ENCODE assay signal across 36 cellular contexts in genomic region chr15:38193496-38193895, GRCh38. TPM values are rescaled to one million over a fixed set of nuclear protein-coding genes. Genes with fewer than 3 reads are reported as not detected.
DNase-seq lines count a peak whose midpoint lies in the region; ATAC-seq, FAIRE-seq and TF ChIP-seq lines count a peak whose summit lies in the region.
"Had no signal": no experiment of that assay in that cellular context is flagged by ENCODE, and none has a peak within 500 bp of the region (broad histone marks: within the 10 kb centered on the region; RNA-seq: fewer than 3 reads in every experiment).

No MANE protein-coding gene starts in this region.

- H2AK5ac ChIP-seq in mesenchymal stem cell (ENCODE audit: low read length, severe bottlenecking): no peak overlapping the region

- H3K23ac ChIP-seq in mesenchymal stem cell (ENCODE audit: low read length in 2 of 2): no peak overlapping the region

- H2BK5ac ChIP-seq in mesenchymal stem cell (ENCODE audit: low read depth, low read length, poor library complexity, severe bottlenecking): no peak overlapping the region

- no peak overlapping the region for H2BK120ac ChIP-seq in mesenchymal stem cell (ENCODE audit: low read depth, low read length)

- no peak overlapping the region for H2AFZ ChIP-seq in GM23248
- no peak overlapping the region for H2AFZ ChIP-seq in endothelial cell of umbilical vein (ENCODE audit: low read depth, low read length)
- no peak overlapping the region for H2AFZ ChIP-seq in mesenchymal stem cell (ENCODE audit: low read depth, low read length)
- H2AFZ ChIP-seq: GM23338, hepatocyte, PC-9 had no signal

- CTCF ChIA-PET in endothelial cell of umbilical vein (lab: Charles Lee): no interaction called here

- H3K36me3 ChIP-seq in GM23248 (ENCODE audit: low read depth): no peaks in the 10 kb centered on the region
- no peaks in the 10 kb centered on the region for H3K36me3 ChIP-seq in endothelial cell of umbilical vein (ENCODE audit: control insufficient read depth in 2 of 2, extremely low read depth in 1 of 2, insufficient read depth in 2 of 2, low read length in 2 of 2)
- no peaks in the 10 kb centered on the region for H3K36me3 ChIP-seq in mesenchymal stem cell (ENCODE audit: control insufficient read depth in 1 of 2, insufficient read depth in 2 of 2, low read depth in 1 of 2, low read length in 2 of 2)
- H3K36me3 ChIP-seq in upper lobe of left lung: no peaks in the 10 kb centered on the region
- H3K36me3 ChIP-seq: adrenal gland, breast epithelium, colonic mucosa, gastrocnemius medialis had no signal

- H3K27ac ChIP-seq in GM23248 (no peak overlapping the region), endothelial cell of umbilical vein (ENCODE audit: insufficient read depth, low read depth, low read length) (no peak overlapping the region), mesenchymal stem cell (ENCODE audit: low read length, poor library complexity, severe bottlenecking) (peak overlapping the region; percentile 70), upper lobe of left lung (no peak overlapping the region)
- H3K27ac ChIP-seq: adrenal gland, breast epithelium, colonic mucosa, gastrocnemius medialis, hepatocyte, HL-60, PC-9 had no signal

- no peak overlapping the region for H4K91ac ChIP-seq in mesenchymal stem cell (ENCODE audit: low read length)

- peaks cover 3% of the 10 kb centered on the region for H3K9me1 ChIP-seq in endothelial cell of umbilical vein (replicated peaks; ENCODE audit: control insufficient read depth, extremely low read depth, insufficient read depth, low read length)

- H2BK15ac ChIP-seq in mesenchymal stem cell (ENCODE audit: low read depth, poor library complexity, severe bottlenecking): no peak overlapping the region

- FAIRE-seq in RCC 7860 (lab: Jason Lieb, UNC) (peak; percentile 77), endothelial cell of umbilical vein (lab: Jason Lieb, UNC) (no peak)
- FAIRE-seq: small intestine had no signal

- H3K18ac ChIP-seq in mesenchymal stem cell (ENCODE audit: low read depth in 1 of 2, low read length in 2 of 2): no peak overlapping the region

- H3F3A ChIP-seq in GM23248 (ENCODE audit: insufficient read depth): peaks cover 8% of the 10 kb centered on the region

- TF ChIP-seq CTCF in endothelial cell of umbilical vein (IDR thresholded peaks at IDR 0.05; ENCODE audit: extremely low read depth in 1 of 2, insufficient read depth in 1 of 2, low read depth in 1 of 2, low read length in 2 of 2) (no peak), upper lobe of left lung (IDR thresholded peaks at IDR 0.05) (no peak)

- H3K4ac ChIP-seq in mesenchymal stem cell (ENCODE audit: low read depth in 1 of 2, low read length in 2 of 2): no peak overlapping the region

- intact Hi-C loops in endothelial cell of umbilical vein (cut with micrococcal nuclease): no loop called here

- H3K9me3 ChIP-seq in GM23248 (ENCODE audit: low read depth) (no peaks in the 10 kb centered on the region), endothelial cell of umbilical vein (replicated peaks; ENCODE audit: control insufficient read depth, insufficient read depth, low read length) (no peaks in the 10 kb centered on the region), mesenchymal stem cell (ENCODE audit: control insufficient read depth, low read length) (no peaks in the 10 kb centered on the region), upper lobe of left lung (no peaks in the 10 kb centered on the region)
- H3K9me3 ChIP-seq: adrenal gland, breast epithelium, Caco-2, colonic mucosa, gastrocnemius medialis had no signal

- H2BK12ac ChIP-seq in mesenchymal stem cell (ENCODE audit: low read length in 2 of 2): no peak overlapping the region

- no peaks in the 10 kb centered on the region for H3K9me2 ChIP-seq in GM23248 (ENCODE audit: insufficient read depth)

- dilution Hi-C loops in endothelial cell of umbilical vein (cut with MboI; ENCODE audit: extremely low pct_ligation_motif_present, low sequenced_read_pairs): no loop called here

- no peak overlapping the region for H3K4me3 ChIP-seq in GM23248
- no peak overlapping the region for H3K4me3 ChIP-seq in endothelial cell of umbilical vein (replicated peaks in 1 of 3; ENCODE audit: insufficient read depth in 1 of 3, low read depth in 1 of 3, low read length in 3 of 3)
- H3K4me3 ChIP-seq in mesenchymal stem cell (ENCODE audit: insufficient read depth in 1 of 2, low read depth in 1 of 2, low read length in 2 of 2): no peak overlapping the region
- H3K4me3 ChIP-seq in upper lobe of left lung: no peak overlapping the region
- H3K4me3 ChIP-seq: adrenal gland, breast epithelium, colonic mucosa, gastrocnemius medialis, GM23338, hepatocyte, PC-9 had no signal

- TF ChIP-seq EP300 in upper lobe of left lung (IDR thresholded peaks at IDR 0.05): no peak

- TF ChIP-seq POLR2A in endothelial cell of umbilical vein (IDR thresholded peaks at IDR 0.05; ENCODE audit: low read depth, low read length) (no peak), upper lobe of left lung (IDR thresholded peaks at IDR 0.05) (no peak)

- DNase-seq in GM23248 (peak; percentile 34), RCC 7860 (ENCODE audit: low spot score) (no peak), endothelial cell of umbilical vein (ENCODE audit: low read depth, low spot score) (no peak), mesenchymal stem cell (peak; percentile 46), NCI-H1930 (lab: John Stamatoyannopoulos, UW) (no peak), upper lobe of left lung (no peak), inferior parietal cortex (ENCODE audit: extremely low spot score) (no peak)
- DNase-seq: activated CD8-positive, alpha-beta memory T cell treated with anti-CD3 and anti-CD28 coated beads, Interleukin-2, amount 50 U/mL, for 48 hours; activated CD8-positive, alpha-beta T cell treated with anti-CD3 and anti-CD28 coated beads for 36 hours; activated naive CD4-positive, alpha-beta T cell treated with anti-CD3 and anti-CD28 coated beads for 36 hours; adrenal gland; Caco-2; colonic mucosa; DMS79; effector CD8-positive, alpha-beta T cell; gastrocnemius medialis; KG1; left colon; NCI-H1417; NCI-H2081; NCI-H2227 treated with DMSO at 0.1 percent for 48 hours; NCI-H526; NK-92 treated with Interleukin-12 subunit alpha and Interleukin-12 subunit beta, amount 100 ng/mL, for 24 hours; PC-9; SHP77 treated with DMSO at 0.1 percent for 48 hours; small intestine; stimulated activated naive B cell treated with anti-CD40 and anti-IgM and Interleukin-4, amounts not matched to agents 10 μg/mL and 1 μg/mL and 100 μg/mL, for 72 hours; substantia nigra; T-helper 2 cell; trophoblast cell had no signal

- no peaks in the 10 kb centered on the region for H3K79me1 ChIP-seq in mesenchymal stem cell (replicated peaks; ENCODE audit: low read length, poor library complexity, severe bottlenecking)

- WGBS in GM23248 (ENCODE audit: low coverage in 1 of 2, low lambda C conversion rate in 2 of 2, missing lambda C conversion rate in 2 of 2), 2 experiments: 30 to 48% methylated on average over 1 of the region's 1 CpG
- WGBS in mesenchymal stem cell: no CpG with 5 or more reads among the region's 1 CpG
- 72 to 79% methylated on average over 1 of the region's 1 CpG for WGBS in upper lobe of left lung, 2 donors

- ATAC-seq in upper lobe of left lung (ENCODE audit: low FRiP score in 2 of 2) (no peak), HG02571 (IDR thresholded peaks at IDR 0.05; ENCODE audit: unreplicated experiment) (no peak)
- ATAC-seq: activated CD4-positive, CD25-positive, alpha-beta regulatory T cell treated with anti-CD3 and anti-CD28 coated beads, Interleukin-2, amount 50 U/mL, for 24 hours; activated CD8-positive, alpha-beta T cell treated with anti-CD3 and anti-CD28 coated beads for 36 hours; gastrocnemius medialis; GM23338; left colon; stimulated activated naive B cell treated with anti-CD40 and anti-IgM and Interleukin-4, amounts not matched to agents 10 μg/mL and 1 μg/mL and 100 μg/mL, for 72 hours had no signal

- in situ Hi-C loops in GM23248 (cut with MboI): no loop called here

- H3K4me2 ChIP-seq in GM23248 (ENCODE audit: unreplicated experiment) (no peak overlapping the region), endothelial cell of umbilical vein (ENCODE audit: insufficient read depth, low read length) (no peak overlapping the region), mesenchymal stem cell (ENCODE audit: low read length, poor library complexity, severe bottlenecking) (no peak overlapping the region)
- H3K4me2 ChIP-seq: GM23338, hepatocyte, PC-9 had no signal

- H3K9ac ChIP-seq in GM23248 (no peak overlapping the region), endothelial cell of umbilical vein (replicated peaks; ENCODE audit: extremely low read depth, insufficient read depth, low read length) (no peak overlapping the region), mesenchymal stem cell (ENCODE audit: low read length) (no peak overlapping the region)

- H3K4me1 ChIP-seq in GM23248 (ENCODE audit: insufficient read depth): peaks cover 18% of the 10 kb centered on the region; the same call in 1 of the 2 replicates
- H3K4me1 ChIP-seq in endothelial cell of umbilical vein (ENCODE audit: control insufficient read depth, extremely low read depth, insufficient read depth, low read length): no peaks in the 10 kb centered on the region
- peaks cover 6% of the 10 kb centered on the region for H3K4me1 ChIP-seq in mesenchymal stem cell (ENCODE audit: control insufficient read depth, insufficient read depth, low read depth, low read length)
- H3K4me1 ChIP-seq in upper lobe of left lung: no peaks in the 10 kb centered on the region
- H3K4me1 ChIP-seq: adrenal gland, breast epithelium, Caco-2, colonic mucosa, gastrocnemius medialis had no signal

- H3K27me3 ChIP-seq in GM23248 (replicated peaks; ENCODE audit: insufficient read depth) (no peaks in the 10 kb centered on the region), endothelial cell of umbilical vein (ENCODE audit: control insufficient read depth in 2 of 2, insufficient read depth in 2 of 2, low read length in 2 of 2) (peaks cover 15 to 51% of the 10 kb centered on the region in 2 experiments), mesenchymal stem cell (ENCODE audit: control insufficient read depth in 1 of 2, insufficient read depth in 1 of 2, low read length in 2 of 2) (no peaks in the 10 kb centered on the region), upper lobe of left lung (no peaks in the 10 kb centered on the region)
- H3K27me3 ChIP-seq: adrenal gland, breast epithelium, colonic mucosa, gastrocnemius medialis, hepatocyte had no signal

- no peak overlapping the region for H3K14ac ChIP-seq in mesenchymal stem cell (ENCODE audit: low read length in 2 of 2)

- no peak overlapping the region for H4K8ac ChIP-seq in mesenchymal stem cell (ENCODE audit: low read length)

- BruUV-seq in endothelial cell of umbilical vein (replicated peaks; lab: Mats Ljungman, UMichigan): no TSS peak

- no peaks in the 10 kb centered on the region for H3K79me2 ChIP-seq in GM23248 (ENCODE audit: insufficient read depth)
- no peaks in the 10 kb centered on the region for H3K79me2 ChIP-seq in endothelial cell of umbilical vein (ENCODE audit: control insufficient read depth, insufficient read depth, low read length)
- H3K79me2 ChIP-seq: hepatocyte had no signal

- POLR2A ChIA-PET in endothelial cell of umbilical vein (lab: Charles Lee): no interaction called here

- no peaks in the 10 kb centered on the region for H4K20me1 ChIP-seq in GM23248 (ENCODE audit: insufficient read depth)
- H4K20me1 ChIP-seq in endothelial cell of umbilical vein (replicated peaks; ENCODE audit: control insufficient read depth, extremely low read depth, insufficient read depth, low read length): no peaks in the 10 kb centered on the region

RNA-seq across cellular contexts. Expression of gene SPRED1, which starts 59.1 kb away (rescaled TPM):
- 33.5 and 34.0 TPM in 2 replicates for total RNA-seq in GM23248 (2014; rRNA removed; shearing (Covaris generic))
- 10.2 and 11.6 TPM in 2 replicates for polyA plus RNA-seq in GM23248 (2016; fragmentation: Nextera tagmentation; extraction: Ambion mirVana)
- 10.7 and 16.4 TPM in 2 replicates for total RNA-seq in endothelial cell of umbilical vein
- 0.96 and 1.3 TPM in 2 replicates for polyA plus RNA-seq in endothelial cell of umbilical vein
- polyA plus RNA-seq in endothelial cell of umbilical vein (2011; cell fraction: cytosol; rRNA removed): 1.7 and 1.8 TPM in 2 replicates
- 3.6 and 5.8 TPM in 2 replicates for polyA plus RNA-seq in endothelial cell of umbilical vein (2011; cell fraction: nucleus; rRNA removed)
- 7.6 and 9.1 TPM in 2 replicates for polyA plus RNA-seq in endothelial cell of umbilical vein (2012)
- polyA minus RNA-seq in endothelial cell of umbilical vein: 8.3 and 8.5 TPM in 2 replicates
- polyA minus RNA-seq in endothelial cell of umbilical vein (2011; cell fraction: cytosol; rRNA and poly(A)+ RNA removed): 5.8 TPM
- polyA minus RNA-seq in endothelial cell of umbilical vein (2011; cell fraction: nucleus; rRNA and poly(A)+ RNA removed): 12.9 and 14.6 TPM in 2 replicates
- 22.0 TPM for polyA plus RNA-seq in mesenchymal stem cell (2013, experiment 1 of 2)
- 23.3 TPM for polyA plus RNA-seq in mesenchymal stem cell (2013, experiment 2 of 2)
- total RNA-seq in upper lobe of left lung: 10 to 100 TPM; 30.9 to 73.4 (median 46.1) TPM

Comparison
In these comparisons a context has a peak if more than half of its experiments do, and no peak if none do; other contexts are left out.
1. DNase-seq: peak in GM23248 (single experiment) and mesenchymal stem cell (single experiment); none in RCC 7860 (single experiment), endothelial cell of umbilical vein (single experiment), NCI-H1930 (0 of 2), upper lobe of left lung (0 of 2) and inferior parietal cortex (single experiment).